8 cellular contexts compared by ENCODE assay signal in genomic region chr17:68498479-68499326, GRCh38. TPM values are rescaled to one million over a fixed set of nuclear protein-coding genes. Genes with fewer than 3 reads are reported as not detected.
A peak's percentile ranks its signal among the peaks of the same experiment; 100 is the strongest.
DNase-seq lines count a peak whose midpoint lies in the region; ATAC-seq, FAIRE-seq and TF ChIP-seq lines count a peak whose summit lies in the region.

No MANE protein-coding gene starts in this region.

- in situ Hi-C loops in brain microvascular endothelial cell (cut with HindIII; ENCODE audit: low pct_ligation_motif_present, low sequenced_read_pairs): no loop called here

- DNase-seq in SKM-1 (lab: John Stamatoyannopoulos, UW; ENCODE audit: unreplicated experiment) (peak; percentile 29), mucosa of descending colon (peak; percentile 33 to 52 (median 39)), small intestine (no peak), brain microvascular endothelial cell (no peak), activated gamma-delta T cell (lab: John Stamatoyannopoulos, UW) (no peak)
- DNase-seq in activated effector memory CD4-positive, alpha-beta T cell treated with Interleukin-2 at 50 U/mL for 16 hours: no peak

- TF ChIP-seq CTCF in mucosa of descending colon (IDR thresholded peaks at IDR 0.05) (no peak), brain microvascular endothelial cell (IDR thresholded peaks at IDR 0.05; ENCODE audit: low read depth, low read length, missing control alignments) (no peak)

- peaks cover 8% of the 10 kb centered on the region for H3K4me1 ChIP-seq in mucosa of descending colon (ENCODE audit: low read depth)
- no peaks in the 10 kb centered on the region for H3K4me1 ChIP-seq in small intestine (ENCODE audit: control insufficient read depth in 2 of 2, insufficient read depth in 1 of 2, low read depth in 1 of 2, low read length in 1 of 2)

- H3K36me3 ChIP-seq in mucosa of descending colon (ENCODE audit: low read depth) (no peaks in the 10 kb centered on the region), small intestine (ENCODE audit: control insufficient read depth in 2 of 2, insufficient read depth in 2 of 2, low read length in 2 of 2) (no peaks in the 10 kb centered on the region), brain microvascular endothelial cell (replicated peaks) (no peaks in the 10 kb centered on the region)

- peak overlapping the region in 1 of 2 donors; percentile 74 for H3K27ac ChIP-seq in small intestine (ENCODE audit: low read depth in 1 of 2, low read length in 1 of 2)
- H3K27ac ChIP-seq in brain microvascular endothelial cell: no peak overlapping the region

- no peak overlapping the region for H3K4me3 ChIP-seq in mucosa of descending colon
- H3K4me3 ChIP-seq in small intestine (ENCODE audit: low read depth in 1 of 2, low read length in 2 of 2): no peak overlapping the region
- H3K4me3 ChIP-seq in brain microvascular endothelial cell (ENCODE audit: low read depth, low read length): no peak overlapping the region

- intact Hi-C loops in mucosa of descending colon (cut with DNase I, micrococcal nuclease): no loop called here

- no peak for FAIRE-seq in small intestine (lab: Jason Lieb, UNC)

- peak; percentile 13 for ATAC-seq in GM18870 (IDR thresholded peaks at IDR 0.05; ENCODE audit: unreplicated experiment)
- peak; percentile 28 for ATAC-seq in HG02852 (IDR thresholded peaks at IDR 0.05; ENCODE audit: unreplicated experiment)
- peak; percentile 46 for ATAC-seq in mucosa of descending colon

- no peaks in the 10 kb centered on the region for H3K9me3 ChIP-seq in mucosa of descending colon
- no peaks in the 10 kb centered on the region for H3K9me3 ChIP-seq in small intestine (ENCODE audit: control insufficient read depth, low read depth)

- H3K27me3 ChIP-seq in small intestine (ENCODE audit: control insufficient read depth in 2 of 2, insufficient read depth in 2 of 2, low read length in 2 of 2): no peaks in the 10 kb centered on the region
- H3K27me3 ChIP-seq in brain microvascular endothelial cell (replicated peaks): no peaks in the 10 kb centered on the region

- 56 to 71% (median 64%) methylated on average over 7 of the region's 7 CpGs for WGBS in small intestine, 3 donors

RNA-seq across cellular contexts. Expression of gene PRKAR1A, which starts 13.5 kb away (rescaled TPM):
- total RNA-seq in mucosa of descending colon: 100 to 1,000 TPM; 132 to 238 (median 147) TPM
- 10 to 100 TPM; 22.4 to 61.6 (median 32.7) TPM for polyA plus RNA-seq in small intestine

RNA-seq across cellular contexts. Expression of gene WIPI1, which starts 41.4 kb away (rescaled TPM):
- total RNA-seq in mucosa of descending colon: 10 to 100 TPM; 56.0 to 99.3 (median 99.0) TPM
- polyA plus RNA-seq in small intestine: 10 to 100 TPM; 11.6 to 21.6 (median 18.1) TPM

Comparison
In these comparisons a context has a peak if more than half of its experiments do, and no peak if none do; other contexts are left out.
1. DNase-seq: peak in SKM-1 (single experiment) and mucosa of descending colon (3 of 3); none in small intestine (single experiment), activated effector memory CD4-positive, alpha-beta T cell treated with Interleukin-2 at 50 U/mL for 16 hours (single experiment), brain microvascular endothelial cell (single experiment) and activated gamma-delta T cell (single experiment).
2. Peak in every context shown above with its lines, with median percentiles within 50 percentile points of each other: ATAC-seq.